ENCODE assay signal across 8 cellular contexts in genomic region chr17:80455328-80455710, GRCh38. TPM values are rescaled to one million over a fixed set of nuclear protein-coding genes. Genes with fewer than 3 reads are reported as not detected.
A peak's percentile ranks its signal among the peaks of the same experiment; 100 is the strongest.
DNase-seq lines count a peak whose midpoint lies in the region; ATAC-seq and TF ChIP-seq lines count a peak whose summit lies in the region.

No MANE protein-coding gene starts in this region.

- H3K9me3 Mint-ChIP-seq in stimulated activated memory B cell treated with anti-CD40 and anti-IgM and Interleukin-4, amounts not matched to agents 10 μg/mL and 1 μg/mL and 100 μg/mL, for 72 hours = no peaks in the 10 kb centered on the region

- ATAC-seq in stimulated activated memory B cell treated with anti-CD40 and anti-IgM and Interleukin-4, amounts not matched to agents 10 μg/mL and 1 μg/mL and 100 μg/mL, for 72 hours = no peak

- peak overlapping the region; percentile 92 for H3K4me3 Mint-ChIP-seq in stimulated activated memory B cell treated with anti-CD40 and anti-IgM and Interleukin-4, amounts not matched to agents 10 μg/mL and 1 μg/mL and 100 μg/mL, for 72 hours

- peak overlapping the region; percentile 77 for H3K4me3 ChIP-seq in HFF-Myc (replicated peaks; ENCODE audit: low read depth, low read length)

- peak; percentile 90 for DNase-seq in DMS53 (lab: John Stamatoyannopoulos, UW)
- no peak for DNase-seq in DMS53 treated with DMSO at 0.1 percent for 48 hours (lab: John Stamatoyannopoulos, UW; ENCODE audit: unreplicated experiment)
- DNase-seq in HFF-Myc (ENCODE audit: extremely low read depth, low read depth) = no peak
- peak; percentile 47 for DNase-seq in RKO (ENCODE audit: low spot score)
- peak; percentile 62 for DNase-seq in cerebellum (ENCODE audit: low spot score)
- peak; percentile 87 for DNase-seq in left kidney (ENCODE audit: low read depth, low spot score)
- no peak for DNase-seq in NCI-H187 treated with DMSO at 0.1 percent for 48 hours (lab: John Stamatoyannopoulos, UW)

- H3K27ac Mint-ChIP-seq in stimulated activated memory B cell treated with anti-CD40 and anti-IgM and Interleukin-4, amounts not matched to agents 10 μg/mL and 1 μg/mL and 100 μg/mL, for 72 hours = peak overlapping the region; percentile 97

- no peaks in the 10 kb centered on the region for H3K36me3 Mint-ChIP-seq in stimulated activated memory B cell treated with anti-CD40 and anti-IgM and Interleukin-4, amounts not matched to agents 10 μg/mL and 1 μg/mL and 100 μg/mL, for 72 hours

- peaks cover 30% of the 10 kb centered on the region for H3K4me1 Mint-ChIP-seq in stimulated activated memory B cell treated with anti-CD40 and anti-IgM and Interleukin-4, amounts not matched to agents 10 μg/mL and 1 μg/mL and 100 μg/mL, for 72 hours

- peaks cover 45% of the 10 kb centered on the region for H3K27me3 Mint-ChIP-seq in stimulated activated memory B cell treated with anti-CD40 and anti-IgM and Interleukin-4, amounts not matched to agents 10 μg/mL and 1 μg/mL and 100 μg/mL, for 72 hours

- no peak for TF ChIP-seq CTCF in HFF-Myc (IDR thresholded peaks at IDR 0.05; ENCODE audit: low read depth, low read length, missing control alignments)

RNA-seq across cellular contexts. Expression of gene NPTX1, which starts 21.1 kb away (rescaled TPM):
- total RNA-seq in cerebellum = 17.9 TPM

RNA-seq across cellular contexts. Expression of gene ENDOV, which starts 40.4 kb away (rescaled TPM):
- total RNA-seq in cerebellum = 23.6 TPM

Comparison
In these comparisons a context has a peak if more than half of its experiments do, and no peak if none do; other contexts are left out.
1. DNase-seq: peak in DMS53 (single experiment), RKO (single experiment), cerebellum (single experiment) and left kidney (single experiment); none in DMS53 treated with DMSO at 0.1 percent for 48 hours (single experiment), HFF-Myc (single experiment) and NCI-H187 treated with DMSO at 0.1 percent for 48 hours (single experiment).